In the genomic region with DNA sequence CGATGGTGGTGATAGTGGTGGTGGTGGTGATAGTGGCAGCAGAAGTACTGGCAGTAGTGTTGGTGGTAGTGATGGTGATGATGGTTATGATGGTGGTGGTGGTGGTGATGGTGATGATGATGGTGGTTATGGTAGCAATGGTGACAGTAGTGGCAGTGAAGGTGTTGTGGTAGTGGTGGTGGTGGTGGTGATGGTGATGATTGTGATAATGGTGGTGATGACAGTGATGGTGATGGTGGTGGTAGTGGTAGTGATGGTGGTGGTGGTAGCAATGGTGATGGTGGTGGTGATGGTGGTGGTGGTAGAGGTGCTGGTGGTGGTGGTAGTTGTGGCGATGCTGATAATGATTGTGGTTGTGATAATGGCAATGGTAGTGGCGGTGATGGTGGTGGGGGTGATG, we compare ENCODE assay signal across 1 cellular context.
TF ChIP-seq lines count a peak whose summit lies in the region.

No MANE protein-coding gene starts in this region.

TF ChIP-seq in H1, 55 proteins besides CTCF, POLR2A, EP300 and RAD21:
- TF ChIP-seq PHF8 (conservative IDR thresholded peaks at IDR 0.05; ENCODE audit: low read depth, low read length) (no peak), SP1 (IDR thresholded peaks at IDR 0.05; ENCODE audit: low read depth, low read length) (no peak), SUZ12 (IDR thresholded peaks at IDR 0.05; ENCODE audit: low read length) (no peak), ZNF274 (IDR thresholded peaks at IDR 0.05; ENCODE audit: borderline replicate concordance, extremely low read depth, low read length) (no peak), JUN (IDR thresholded peaks at IDR 0.05; ENCODE audit: low read depth, low read length) (no peak), SIRT6 (IDR thresholded peaks at IDR 0.05; ENCODE audit: low read length) (no peak), RXRA (IDR thresholded peaks at IDR 0.05; ENCODE audit: insufficient read depth, low read depth, low read length) (no peak)
- TF ChIP-seq, protein P1, sequence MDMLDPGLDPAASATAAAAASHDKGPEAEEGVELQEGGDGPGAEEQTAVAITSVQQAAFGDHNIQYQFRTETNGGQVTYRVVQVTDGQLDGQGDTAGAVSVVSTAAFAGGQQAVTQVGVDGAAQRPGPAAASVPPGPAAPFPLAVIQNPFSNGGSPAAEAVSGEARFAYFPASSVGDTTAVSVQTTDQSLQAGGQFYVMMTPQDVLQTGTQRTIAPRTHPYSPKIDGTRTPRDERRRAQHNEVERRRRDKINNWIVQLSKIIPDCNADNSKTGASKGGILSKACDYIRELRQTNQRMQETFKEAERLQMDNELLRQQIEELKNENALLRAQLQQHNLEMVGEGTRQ (IDR thresholded peaks at IDR 0.05; ENCODE audit: low read length) = no peak
